8 cellular contexts compared by ENCODE assay signal in genomic region chr6:1396952-1397868, GRCh38. TPM values are rescaled to one million over a fixed set of nuclear protein-coding genes. Genes with fewer than 3 reads are reported as not detected.
A peak's percentile ranks its signal among the peaks of the same experiment; 100 is the strongest.
DNase-seq lines count a peak whose midpoint lies in the region; ATAC-seq and TF ChIP-seq lines count a peak whose summit lies in the region.

No MANE protein-coding gene starts in this region.

- peaks cover 8% of the 10 kb centered on the region for H3K36me3 ChIP-seq in adipocyte (ENCODE audit: control insufficient read depth, insufficient read depth, low read length, severe bottlenecking)
- H3K36me3 ChIP-seq in right atrium auricular region, result no peaks in the 10 kb centered on the region

- peak; percentile 75 for ATAC-seq in T-helper 17 cell
- no peak for ATAC-seq in HG02970 (IDR thresholded peaks at IDR 0.05; ENCODE audit: low FRiP score, unreplicated experiment)

- H3K4me1 ChIP-seq in adipocyte (ENCODE audit: control insufficient read depth, insufficient read depth, low read length) (peaks cover 4% of the 10 kb centered on the region), right atrium auricular region (peaks cover 0 to 17% of the 10 kb centered on the region in 2 donors)

- peaks cover 70% of the 10 kb centered on the region for H3K27me3 Mint-ChIP-seq in T-helper 17 cell

- no peak overlapping the region for H3K27ac ChIP-seq in right atrium auricular region

- DNase-seq in AG09319 (ENCODE audit: extremely low read depth, low read depth) (peak; percentile 92), GM19238 (ENCODE audit: insufficient read length, low spot score) (peak; percentile 84), M059J (ENCODE audit: low read depth) (peak; percentile 85), T-helper 17 cell (peak; percentile 47 to 68 (median 61)), adipocyte (ENCODE audit: low read depth) (peak; percentile 95), right atrium auricular region (ENCODE audit: low spot score) (peak; percentile 73), skeletal muscle cell (ENCODE audit: low read depth) (peak; percentile 47)

- H3K4me1 Mint-ChIP-seq in T-helper 17 cell, result peaks cover 9% of the 10 kb centered on the region

- peak overlapping the region; percentile 74 for H3K27ac Mint-ChIP-seq in T-helper 17 cell

- H3K27me3 ChIP-seq in adipocyte (replicated peaks; ENCODE audit: control insufficient read depth, insufficient read depth, low read length) (no peaks in the 10 kb centered on the region), right atrium auricular region (peaks cover 26 to 38% of the 10 kb centered on the region in 2 donors)

- no peak overlapping the region for H3K4me3 Mint-ChIP-seq in T-helper 17 cell

- peaks cover 5% of the 10 kb centered on the region for H3K36me3 Mint-ChIP-seq in T-helper 17 cell (ENCODE audit: low read depth)

- H3K4me3 ChIP-seq in adipocyte (ENCODE audit: low read length), result no peak overlapping the region
- no peak overlapping the region for H3K4me3 ChIP-seq in right atrium auricular region
- H3K4me3 ChIP-seq in skeletal muscle cell (ENCODE audit: low read depth, low read length), result no peak overlapping the region

- H3K9me3 ChIP-seq in T-helper 17 cell (ENCODE audit: control insufficient read depth, low read length, poor library complexity, severe bottlenecking) (no peaks in the 10 kb centered on the region), adipocyte (ENCODE audit: control insufficient read depth, low read length) (no peaks in the 10 kb centered on the region), right atrium auricular region (no peaks in the 10 kb centered on the region)

- TF ChIP-seq CTCF in AG09319 (IDR thresholded peaks at IDR 0.05; ENCODE audit: low read depth, low read length), result peak; percentile 98
- TF ChIP-seq CTCF in right atrium auricular region (IDR thresholded peaks at IDR 0.05), result peak; percentile 85 to 92

- no peak overlapping the region for H3K9ac ChIP-seq in adipocyte (ENCODE audit: low read length)

RNA-seq across cellular contexts. Expression of gene FOXF2, which starts 7.8 kb away (rescaled TPM):
- total RNA-seq in M059J (2014; rRNA removed; shearing (Covaris generic)), result 2.7 and 4.1 TPM in 2 replicates
- not detected for total RNA-seq in T-helper 17 cell
- total RNA-seq in right atrium auricular region, result under 1 TPM in 1 of 2 donors, not detected in 1; 0.55 TPM
